ENCODE assay signal across 31 cellular contexts in genomic region chr3:129543999-129544398, GRCh38. TPM values are rescaled to one million over a fixed set of nuclear protein-coding genes. Genes with fewer than 3 reads are reported as not detected.
"Had no signal": no experiment of that assay in that cellular context is flagged by ENCODE, and none has a peak within 500 bp of the region (broad histone marks: within the 10 kb centered on the region; RNA-seq: fewer than 3 reads in every experiment).

No MANE protein-coding gene starts in this region.

- H3K36me3 Mint-ChIP-seq: memory B cell, mesothelial cell of epicardium, natural killer cell, type B pancreatic cell had no signal

- H3K27ac ChIP-seq: coronary artery, dorsolateral prefrontal cortex, heart right ventricle, left lung, lower lobe of right lung, parathyroid adenoma, psoas muscle, sigmoid colon, skin epidermis, stomach, thoracic aorta had no signal

- H3K4me3 Mint-ChIP-seq: memory B cell, mesothelial cell of epicardium, natural killer cell, type B pancreatic cell had no signal

- H2AFZ ChIP-seq: parathyroid adenoma had no signal

- H3K9ac ChIP-seq: parathyroid adenoma had no signal

- H3K27me3 ChIP-seq: dorsolateral prefrontal cortex, heart right ventricle, left lung, sigmoid colon, stomach had no signal

- ATAC-seq: esophagus mucosa, left lung, lower lobe of right lung, natural killer cell, psoas muscle had no signal

- H3K4me1 ChIP-seq: left lung, lower lobe of right lung, parathyroid adenoma, psoas muscle, sigmoid colon, stomach had no signal

- H3K9me3 Mint-ChIP-seq: memory B cell, mesothelial cell of epicardium, natural killer cell, type B pancreatic cell had no signal

- H3K4me3 ChIP-seq: coronary artery, dorsolateral prefrontal cortex, heart right ventricle, left lung, lower lobe of right lung, psoas muscle, sigmoid colon, skin epidermis, stomach, thoracic aorta had no signal

- H3K9me3 ChIP-seq: heart right ventricle, left lung, lower lobe of right lung, psoas muscle, sigmoid colon, stomach, thoracic aorta had no signal

- H3K79me2 ChIP-seq: parathyroid adenoma had no signal

- H3K27ac Mint-ChIP-seq: memory B cell, mesothelial cell of epicardium, type B pancreatic cell had no signal

- H3K4me1 Mint-ChIP-seq: mesothelial cell of epicardium had no signal

- FAIRE-seq: frontal cortex, urothelium cell line had no signal

- DNase-seq: dorsolateral prefrontal cortex; effector CD8-positive, alpha-beta T cell; heart right ventricle; hypothalamus; islet precursor cell; lower lobe of right lung; natural killer cell; sigmoid colon; stimulated activated CD4-positive, alpha-beta T cell treated with anti-CD3 and anti-CD28 coated beads, Interleukin-2, amount 100 ng/mL, for 24 hours; stimulated activated CD4-positive, alpha-beta T cell treated with anti-CD3 and anti-CD28 coated beads, Interleukin-4, amount 100 ng/mL, for 4 hours; stimulated activated naive CD4-positive, alpha-beta T cell; stomach; substantia nigra had no signal

- H3K36me3 ChIP-seq: heart right ventricle, left lung, lower lobe of right lung, sigmoid colon, stomach, thoracic aorta had no signal

RNA-seq across cellular contexts. Expression of gene H1-8, which starts 1.0 kb away (rescaled TPM):
- total RNA-seq: cerebellum, dorsolateral prefrontal cortex, esophagus mucosa, fibroblast of lung, frontal cortex, glomerular endothelial cell, heart right ventricle, left lung, lower lobe of right lung, mesothelial cell of epicardium, mucosa of gallbladder, myocyte, natural killer cell, omental fat pad, psoas muscle, sigmoid colon, stomach, thoracic aorta had no signal
- polyA plus RNA-seq: fibroblast of lung, heart right ventricle, psoas muscle, sigmoid colon, stomach had no signal

RNA-seq across cellular contexts. Expression of gene RHO, which starts 15.6 kb away (rescaled TPM):
- total RNA-seq: cerebellum, esophagus mucosa, fibroblast of lung, frontal cortex, glomerular endothelial cell, heart right ventricle, left lung, lower lobe of right lung, mucosa of gallbladder, myocyte, natural killer cell, psoas muscle, sigmoid colon, stomach, thoracic aorta had no signal
- polyA plus RNA-seq: fibroblast of lung, heart right ventricle, sigmoid colon, stomach had no signal
